16 cellular contexts compared by ENCODE assay signal in genomic region chr2:111231532-111232252, GRCh38.
DNase-seq lines count a peak whose midpoint lies in the region; ATAC-seq and TF ChIP-seq lines count a peak whose summit lies in the region.
"Had no signal": no experiment of that assay in that cellular context is flagged by ENCODE, and none has a peak within 500 bp of the region (broad histone marks: within the 10 kb centered on the region; RNA-seq: fewer than 3 reads in every experiment).

No MANE protein-coding gene starts in this region.

- ATAC-seq in activated CD8-positive, alpha-beta memory T cell treated with anti-CD3 and anti-CD28 coated beads, Interleukin-2, amount 10 ng/mL, durations not matched to agents 7 days and 5 days: no peak
- no peak for ATAC-seq in HG02852 (IDR thresholded peaks at IDR 0.05; ENCODE audit: unreplicated experiment)
- no peak for ATAC-seq in HG03354 (IDR thresholded peaks at IDR 0.05; ENCODE audit: poor library complexity, severe bottlenecking, unreplicated experiment)
- ATAC-seq: A549 had no signal

- no peak overlapping the region for H2AFZ ChIP-seq in OCI-LY1 (ENCODE audit: low read length)

- intact Hi-C loops in esophagus muscularis mucosa (cut with DNase I): no loop called here

- H3K9me3 ChIP-seq in OCI-LY1 (ENCODE audit: low read length): peaks cover 15% of the 10 kb centered on the region
- peaks cover 0 to 11% (median 0%) of the 10 kb centered on the region in 4 donors for H3K9me3 ChIP-seq in esophagus muscularis mucosa

- H4K20me1 ChIP-seq in OCI-LY1 (ENCODE audit: insufficient read depth, low read length): no peaks in the 10 kb centered on the region

- H3K27me3 Mint-ChIP-seq in activated CD8-positive, alpha-beta memory T cell treated with anti-CD3 and anti-CD28 coated beads, Interleukin-2, amount 10 ng/mL, durations not matched to agents 7 days and 5 days: peaks cover 25% of the 10 kb centered on the region
- H3K27me3 Mint-ChIP-seq: CD4-positive, alpha-beta memory T cell had no signal

- TF ChIP-seq CTCF in OCI-LY1 (IDR thresholded peaks at IDR 0.05; ENCODE audit: low read length): peak; percentile 28; the same call in 1 of the 2 replicates
- TF ChIP-seq CTCF in esophagus muscularis mucosa (IDR thresholded peaks at IDR 0.05): no peak

- H3K27ac ChIP-seq in OCI-LY1 (ENCODE audit: low read depth, low read length, poor library complexity, severe bottlenecking) (no peak overlapping the region), esophagus muscularis mucosa (replicated peaks in 1 of 4) (no peak overlapping the region)
- H3K27ac ChIP-seq: A549 had no signal

- TF ChIP-seq EP300 in esophagus muscularis mucosa (IDR thresholded peaks at IDR 0.05): no peak

- H3K4me1 Mint-ChIP-seq in activated CD8-positive, alpha-beta memory T cell treated with anti-CD3 and anti-CD28 coated beads, Interleukin-2, amount 10 ng/mL, durations not matched to agents 7 days and 5 days: no peaks in the 10 kb centered on the region
- H3K4me1 Mint-ChIP-seq: CD4-positive, alpha-beta memory T cell had no signal

- no peaks in the 10 kb centered on the region for H3K36me3 ChIP-seq in OCI-LY1 (ENCODE audit: insufficient read depth, low read length)
- H3K36me3 ChIP-seq in esophagus muscularis mucosa: no peaks in the 10 kb centered on the region

- CTCF ChIA-PET in activated CD8-positive, alpha-beta memory T cell treated with anti-CD3 and anti-CD28 coated beads, Interleukin-2, amount 10 ng/mL, durations not matched to agents 7 days and 5 days (lab: Charles Lee): no interaction called here

- no peak for TF ChIP-seq POLR2A in esophagus muscularis mucosa (IDR thresholded peaks at IDR 0.05; ENCODE audit: low read depth)

- H3K4me2 ChIP-seq in OCI-LY1 (ENCODE audit: low read length): no peak overlapping the region
- H3K4me2 ChIP-seq: A549 had no signal

- no peak overlapping the region for H3K4me3 ChIP-seq in OCI-LY1 (ENCODE audit: low read depth, low read length, poor library complexity, severe bottlenecking)
- H3K4me3 ChIP-seq in esophagus muscularis mucosa: no peak overlapping the region
- H3K4me3 ChIP-seq: A549 had no signal

- WGBS in esophagus muscularis mucosa: 97% methylated on average over 7 of the region's 7 CpGs

- no peak overlapping the region for H3K4me3 Mint-ChIP-seq in activated CD8-positive, alpha-beta memory T cell treated with anti-CD3 and anti-CD28 coated beads, Interleukin-2, amount 10 ng/mL, durations not matched to agents 7 days and 5 days
- H3K4me3 Mint-ChIP-seq: CD4-positive, alpha-beta memory T cell had no signal

- H3K79me2 ChIP-seq in OCI-LY1 (ENCODE audit: insufficient read depth, low read length): no peaks in the 10 kb centered on the region

- H3K9me2 ChIP-seq in OCI-LY1 (ENCODE audit: low read depth, low read length): no peaks in the 10 kb centered on the region

- no peak overlapping the region for H3K27ac Mint-ChIP-seq in activated CD8-positive, alpha-beta memory T cell treated with anti-CD3 and anti-CD28 coated beads, Interleukin-2, amount 10 ng/mL, durations not matched to agents 7 days and 5 days
- H3K27ac Mint-ChIP-seq: CD4-positive, alpha-beta memory T cell had no signal

- peak; percentile 7 for DNase-seq in activated CD8-positive, alpha-beta memory T cell treated with anti-CD3 and anti-CD28 coated beads, Interleukin-2, amount 10 ng/mL, durations not matched to agents 7 days and 5 days
- DNase-seq in activated CD8-positive, alpha-beta memory T cell treated with anti-CD3 and anti-CD28 coated beads, Interleukin-2, amount 50 U/mL, for 4 hours: no peak
- DNase-seq in esophagus muscularis mucosa (ENCODE audit: extremely low spot score) (peak; percentile 42), DMS 273 (lab: John Stamatoyannopoulos, UW; ENCODE audit: unreplicated experiment) (no peak)
- DNase-seq: CD4-positive, alpha-beta memory T cell; NCI-H1048; NCI-H1436 treated with DMSO at 0.1 percent for 48 hours; NCI-H2029; NCI-H345; NCI-H526; RPMI8226; SHP77 treated with DMSO at 0.1 percent for 48 hours had no signal

- no peak overlapping the region for H3K9ac ChIP-seq in OCI-LY1 (ENCODE audit: low read length)

- H3K36me3 Mint-ChIP-seq in activated CD8-positive, alpha-beta memory T cell treated with anti-CD3 and anti-CD28 coated beads, Interleukin-2, amount 10 ng/mL, durations not matched to agents 7 days and 5 days: peaks cover 34% of the 10 kb centered on the region

- H3K27me3 ChIP-seq in OCI-LY1 (ENCODE audit: insufficient read depth, low read length) (no peaks in the 10 kb centered on the region), esophagus muscularis mucosa (no peaks in the 10 kb centered on the region)

- H3K9me3 Mint-ChIP-seq in activated CD8-positive, alpha-beta memory T cell treated with anti-CD3 and anti-CD28 coated beads, Interleukin-2, amount 10 ng/mL, durations not matched to agents 7 days and 5 days (ENCODE audit: low read depth): peaks cover 5% of the 10 kb centered on the region

- no peaks in the 10 kb centered on the region for H3F3A ChIP-seq in OCI-LY1 (ENCODE audit: insufficient read depth, low read length)

- H3K4me1 ChIP-seq in OCI-LY1 (ENCODE audit: insufficient read depth, low read length, severe bottlenecking) (peaks cover 9% of the 10 kb centered on the region), esophagus muscularis mucosa (no peaks in the 10 kb centered on the region)

Comparison
In these comparisons a context has a peak if more than half of its experiments do, and no peak if none do; other contexts are left out.
1. DNase-seq: peak in activated CD8-positive, alpha-beta memory T cell treated with anti-CD3 and anti-CD28 coated beads, Interleukin-2, amount 10 ng/mL, durations not matched to agents 7 days and 5 days (single experiment) and esophagus muscularis mucosa (single experiment); none in activated CD8-positive, alpha-beta memory T cell treated with anti-CD3 and anti-CD28 coated beads, Interleukin-2, amount 50 U/mL, for 4 hours (single experiment) and DMS 273 (single experiment).